In genomic region chr16:29975134-29975538, GRCh38 we compare ENCODE assay signal across 8 cellular contexts. TPM values are rescaled to one million over a fixed set of nuclear protein-coding genes. Genes with fewer than 3 reads are reported as not detected.
DNase-seq lines count a peak whose midpoint lies in the region; ATAC-seq and TF ChIP-seq lines count a peak whose summit lies in the region.

No MANE protein-coding gene starts in this region.

- H4K20me1 ChIP-seq in mammary epithelial cell (ENCODE audit: insufficient read depth, low read length), result no peaks in the 10 kb centered on the region

- no peak overlapping the region for H2AFZ ChIP-seq in mammary epithelial cell (ENCODE audit: low read depth, low read length)

- BruUV-seq in mammary epithelial cell (replicated peaks; lab: Mats Ljungman, UMichigan), result no TSS peak

- TF ChIP-seq POLR2A in heart left ventricle (IDR thresholded peaks at IDR 0.05) (no peak), uterus (IDR thresholded peaks at IDR 0.05) (no peak)

- peak overlapping the region; percentile 72 for H3K9ac ChIP-seq in mammary epithelial cell (ENCODE audit: insufficient read depth, low read length)

- H3K4me1 ChIP-seq in heart left ventricle (peaks cover 0 to 54% (median 37%) of the 10 kb centered on the region in 12 donors), mammary epithelial cell (ENCODE audit: insufficient read depth, low read length) (peaks cover 16% of the 10 kb centered on the region), mesodermal cell (ENCODE audit: control insufficient read depth, insufficient read depth, low read length, poor library complexity, severe bottlenecking) (peaks cover 21% of the 10 kb centered on the region), uterus (peaks cover 0 to 14% of the 10 kb centered on the region in 2 donors)

- intact Hi-C loops in heart left ventricle (cut with DNase I) (loop anchor here in 3 of 10 donors (2.0 to 5.0 kb wide), 5 partner anchors 20 to 672 kb away; partner anchors contain the start of genes HIRIP3 (in 1 of the 3), KCTD13 (in 1 of the 3), MAZ (in 1 of the 3) and PRRT2 (in 1 of the 3)), Right ventricle myocardium superior (cut with DNase I) (no loop called here), mammary epithelial cell (cut with micrococcal nuclease) (loop anchor here (2.0 kb wide), 1 partner anchor 20 kb away; the partner anchor contains the start of gene HIRIP3), uterus (cut with DNase I; ENCODE audit: low total_unique reads) (no loop called here)

- DNase-seq in heart left ventricle, result no peak
- no peak for DNase-seq in Right ventricle myocardium superior
- no peak for DNase-seq in mammary epithelial cell
- DNase-seq in uterus, result no peak
- DNase-seq in H4 (ENCODE audit: low spot score), result no peak
- DNase-seq in AG08396 (ENCODE audit: low spot score), result no peak
- DNase-seq in NCI-H748 (lab: John Stamatoyannopoulos, UW; ENCODE audit: unreplicated experiment), result no peak

- peak overlapping the region; percentile 67 to 99 (median 96) for H3K27ac ChIP-seq in heart left ventricle
- H3K27ac ChIP-seq in mammary epithelial cell (ENCODE audit: insufficient read depth, low read depth, low read length), result no peak overlapping the region
- peak overlapping the region; percentile 64 for H3K27ac ChIP-seq in mesodermal cell (ENCODE audit: low read depth, low read length, severe bottlenecking)
- H3K27ac ChIP-seq in uterus, result peak overlapping the region; percentile 90 to 96

- ATAC-seq in heart left ventricle, result no peak
- ATAC-seq in Right ventricle myocardium superior (ENCODE audit: poor library complexity), result no peak

- H3K36me3 ChIP-seq in heart left ventricle, result peaks cover 0 to 52% (median 44%) of the 10 kb centered on the region in 9 donors
- H3K36me3 ChIP-seq in mammary epithelial cell (ENCODE audit: insufficient read depth, low read length), result peaks cover 5% of the 10 kb centered on the region
- H3K36me3 ChIP-seq in mesodermal cell (ENCODE audit: control insufficient read depth, insufficient read depth, low read length), result peaks cover 61% of the 10 kb centered on the region
- no peaks in the 10 kb centered on the region for H3K36me3 ChIP-seq in uterus

- dilution Hi-C loops in mammary epithelial cell (cut with HindIII; ENCODE audit: low sequenced_read_pairs), result no loop called here

- WGBS in heart left ventricle, 4 donors, result 48 to 56% (median 52%) methylated on average over 5 of the region's 5 CpGs
- WGBS in mammary epithelial cell (ENCODE audit: low coverage, missing lambda C conversion rate), result 59% methylated on average over 4 of the region's 5 CpGs
- WGBS in mesodermal cell (ENCODE audit: insufficient coverage in 2 of 2), 2 experiments, result 82 to 83% methylated on average over 4 to 5 of the region's 5 CpGs

- H3K27me3 ChIP-seq in heart left ventricle (no peaks in the 10 kb centered on the region), mammary epithelial cell (ENCODE audit: insufficient read depth, low read length) (no peaks in the 10 kb centered on the region), uterus (no peaks in the 10 kb centered on the region)

- CTCF ChIA-PET in mammary epithelial cell (lab: Charles Lee; ENCODE audit: low non-redundant PET), result no interaction called here

- TF ChIP-seq CTCF in heart left ventricle (IDR thresholded peaks at IDR 0.05) (no peak), mammary epithelial cell (conservative IDR thresholded peaks at IDR 0.05 in 1 of 2, IDR thresholded peaks at IDR 0.05 in 1 of 2; ENCODE audit: extremely low read depth in 1 of 2, insufficient read depth in 1 of 2, low read depth in 1 of 2, low read length in 2 of 2) (no peak), uterus (IDR thresholded peaks at IDR 0.05) (no peak)

- in situ Hi-C loops in mammary epithelial cell (cut with MboI; ENCODE audit: low sequenced_read_pairs in 2 of 2), result no loop called here

- H3K4me3 ChIP-seq in heart left ventricle, result peak overlapping the region; percentile 66 to 98 (median 90)
- H3K4me3 ChIP-seq in mammary epithelial cell (replicated peaks in 1 of 3; ENCODE audit: insufficient read depth in 1 of 3, low read depth in 2 of 3, low read length in 3 of 3), result peak overlapping the region; percentile 76 to 98 (median 78)
- peak overlapping the region; percentile 80 for H3K4me3 ChIP-seq in mesodermal cell (ENCODE audit: extremely low read depth, insufficient read depth, low read length, poor library complexity, severe bottlenecking)
- H3K4me3 ChIP-seq in uterus, result peak overlapping the region; percentile 89 to 91

- H3K79me2 ChIP-seq in mammary epithelial cell (ENCODE audit: insufficient read depth, low read length), result peaks cover 56% of the 10 kb centered on the region

- H3K9me3 ChIP-seq in heart left ventricle (no peaks in the 10 kb centered on the region), mammary epithelial cell (replicated peaks; ENCODE audit: insufficient read depth, low read length) (no peaks in the 10 kb centered on the region), mesodermal cell (ENCODE audit: control insufficient read depth, low read length) (peaks cover 8% of the 10 kb centered on the region), uterus (no peaks in the 10 kb centered on the region)

- H3K4me2 ChIP-seq in mammary epithelial cell (ENCODE audit: insufficient read depth, low read depth, low read length), result peak overlapping the region; percentile 76

RNA-seq across cellular contexts. Expression of gene TAOK2, which starts 1.5 kb away (rescaled TPM):
- total RNA-seq in heart left ventricle (10 to 100 TPM; 29.5 to 47.9 (median 35.1) TPM), Right ventricle myocardium superior (29.7 TPM), mammary epithelial cell (10 to 100 TPM; 39.7 to 40.8 TPM), uterus (10 to 100 TPM; 28.4 to 70.0 (median 46.6) TPM)
- polyA plus RNA-seq in heart left ventricle (10 to 100 TPM; 36.3 to 37.8 TPM), mammary epithelial cell (16.2 TPM)
- 16.7 TPM for polyA minus RNA-seq in mammary epithelial cell
- 46.5 TPM for polyA plus RNA-seq in mesodermal cell (2013, experiment 1 of 2)
- polyA plus RNA-seq in mesodermal cell (2013, experiment 2 of 2), result 38.1 TPM
- total RNA-seq in H4 (2014; rRNA removed; shearing (Covaris generic)), result 11.6 and 17.2 TPM in 2 replicates

RNA-seq across cellular contexts. Expression of gene TMEM219, which starts 13.3 kb away (rescaled TPM):
- total RNA-seq in heart left ventricle, result 100 to 1,000 TPM in 2 of 9 donors, 10 to 100 TPM in 7; 58.9 to 121 (median 69.8) TPM
- polyA plus RNA-seq in heart left ventricle, result 10 to 100 TPM; 66.6 to 72.3 TPM
- 70.6 TPM for total RNA-seq in Right ventricle myocardium superior
- 10 to 100 TPM; 65.6 to 65.7 TPM for total RNA-seq in mammary epithelial cell
- polyA plus RNA-seq in mammary epithelial cell, result 61.7 TPM
- polyA minus RNA-seq in mammary epithelial cell, result 75.9 TPM
- 151 TPM for polyA plus RNA-seq in mesodermal cell (2013, experiment 1 of 2)
- polyA plus RNA-seq in mesodermal cell (2013, experiment 2 of 2), result 126 TPM
- total RNA-seq in uterus, result 10 to 100 TPM; 38.6 to 82.3 (median 58.5) TPM
- 60.8 and 85.4 TPM in 2 replicates for total RNA-seq in H4 (2014; rRNA removed; shearing (Covaris generic))

RNA-seq across cellular contexts. Expression of gene HIRIP3, which starts 20.3 kb away (rescaled TPM):
- 10 to 100 TPM; 13.3 to 21.9 (median 17.5) TPM for total RNA-seq in heart left ventricle
- 10 to 100 TPM; 20.1 to 27.4 TPM for polyA plus RNA-seq in heart left ventricle
- 19.5 TPM for total RNA-seq in Right ventricle myocardium superior
- 10 to 100 TPM in 1 of 2 donors, 1 to 10 TPM in 1; 4.2 to 17.2 TPM for total RNA-seq in mammary epithelial cell
- polyA plus RNA-seq in mammary epithelial cell, result 9.4 TPM
- polyA minus RNA-seq in mammary epithelial cell, result 11.6 TPM
- 11.8 TPM for polyA plus RNA-seq in mesodermal cell (2013, experiment 1 of 2)
- 11.0 TPM for polyA plus RNA-seq in mesodermal cell (2013, experiment 2 of 2)
- total RNA-seq in uterus, result 10 to 100 TPM in 2 of 4 donors, 1 to 10 TPM in 2; 3.8 to 20.4 (median 13.5) TPM
- total RNA-seq in H4 (2014; rRNA removed; shearing (Covaris generic)), result 18.2 and 24.8 TPM in 2 replicates

RNA-seq across cellular contexts. Expression of gene INO80E, which starts 20.9 kb away (rescaled TPM):
- total RNA-seq in heart left ventricle, result 10 to 100 TPM; 27.6 to 65.4 (median 32.6) TPM
- 10 to 100 TPM; 60.9 to 71.5 TPM for polyA plus RNA-seq in heart left ventricle
- 28.0 TPM for total RNA-seq in Right ventricle myocardium superior
- total RNA-seq in mammary epithelial cell, result 10 to 100 TPM; 27.7 to 62.2 TPM
- polyA plus RNA-seq in mammary epithelial cell, result 31.1 TPM
- polyA minus RNA-seq in mammary epithelial cell, result 94.8 TPM
- polyA plus RNA-seq in mesodermal cell (2013, experiment 1 of 2), result 84.6 TPM
- 76.6 TPM for polyA plus RNA-seq in mesodermal cell (2013, experiment 2 of 2)
- total RNA-seq in uterus, result 100 to 1,000 TPM in 1 of 4 donors, 10 to 100 TPM in 2, 1 to 10 TPM in 1; 4.1 to 714 (median 68.9) TPM
- total RNA-seq in H4 (2014; rRNA removed; shearing (Covaris generic)), result 85.3 and 87.1 TPM in 2 replicates

RNA-seq across cellular contexts. Expression of gene DOC2A, which starts 35.7 kb away (rescaled TPM):
- total RNA-seq in heart left ventricle, result 1 to 10 TPM in 1 of 9 donors, under 1 TPM in 4, not detected in 4; 0.09 to 1.4 (median 0.91) TPM
- under 1 TPM; 0.22 to 0.88 TPM for polyA plus RNA-seq in heart left ventricle
- total RNA-seq in Right ventricle myocardium superior, result 0.13 TPM
- total RNA-seq in mammary epithelial cell, result under 1 TPM in 1 of 2 donors, not detected in 1; 0.89 TPM
- polyA plus RNA-seq in mammary epithelial cell, result 0.31 TPM
- polyA minus RNA-seq in mammary epithelial cell, result not detected
- polyA plus RNA-seq in mesodermal cell (2013, experiment 1 of 2), result 1.5 TPM
- polyA plus RNA-seq in mesodermal cell (2013, experiment 2 of 2), result 2.3 TPM
- total RNA-seq in uterus, result 1 to 10 TPM in 3 of 4 donors, not detected in 1; 1.0 to 2.6 (median 1.8) TPM
- 0.12 TPM in 1 of 2 replicates, not detected in the other for total RNA-seq in H4 (2014; rRNA removed; shearing (Covaris generic))
